ENCODE assay signal across 1 cellular context in the genomic region with DNA sequence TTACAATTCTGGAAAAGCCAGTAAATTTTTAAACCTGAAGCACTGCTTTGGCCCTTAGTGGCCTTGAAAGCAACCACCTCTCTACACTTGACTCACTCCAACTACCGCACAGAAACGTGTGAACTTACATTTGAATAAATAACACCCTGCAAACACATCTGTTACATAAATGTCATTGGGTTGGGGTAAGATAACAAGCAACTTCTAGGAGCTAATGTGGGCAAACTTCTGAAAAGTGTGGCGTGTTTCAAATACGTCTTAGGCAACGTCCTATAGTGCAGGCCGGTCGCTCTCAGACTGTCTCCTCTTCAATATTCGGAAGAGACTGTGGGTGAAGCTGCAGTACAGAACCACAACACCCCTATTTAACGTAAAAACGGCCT.
A peak's percentile ranks its signal among the peaks of the same experiment; 100 is the strongest.
TF ChIP-seq lines count a peak whose summit lies in the region.

No MANE protein-coding gene starts in this region.

TF ChIP-seq in HepG2, 621 proteins besides CTCF, POLR2A, EP300 and RAD21 (continued from another document):
- TF ChIP-seq HIC2 (CRISPR knock-in tag; IDR thresholded peaks at IDR 0.05; ENCODE audit: low read depth) (0 out of 2 replicates have a peak, but pooled peaks have one; percentile 19), ZNF354B (CRISPR knock-in tag; IDR thresholded peaks at IDR 0.05) (0 out of 2 replicates have a peak, but pooled peaks have one; percentile 32), PAX8 (CRISPR knock-in tag; IDR thresholded peaks at IDR 0.05; ENCODE audit: borderline replicate concordance) (no peak), HOXA7 (CRISPR knock-in tag; IDR thresholded peaks at IDR 0.05) (no peak), ASH2L (IDR thresholded peaks at IDR 0.05; ENCODE audit: insufficient read length, low read depth, low read length) (no peak), ZNF577 (CRISPR knock-in tag; IDR thresholded peaks at IDR 0.05; ENCODE audit: borderline replicate concordance, low read depth) (0 out of 2 replicates have a peak, but pooled peaks have one; percentile 20), U2AF1 (optimal IDR thresholded peaks at IDR 0.05; ENCODE audit: low read depth, low read length) (no peak), PRDM15 (CRISPR knock-in tag; IDR thresholded peaks at IDR 0.05) (no peak), TGIF2 (CRISPR knock-in tag; IDR thresholded peaks at IDR 0.05) (peak; percentile 27; the same call in 1 of the 2 replicates), GTF3A (CRISPR knock-in tag; conservative IDR thresholded peaks at IDR 0.05) (no peak), GTF2F1 (IDR thresholded peaks at IDR 0.05; ENCODE audit: low read length) (no peak), ZNF280D (CRISPR knock-in tag; IDR thresholded peaks at IDR 0.05) (0 out of 2 replicates have a peak, but pooled peaks have one; percentile 2), ZNF160 (CRISPR knock-in tag; IDR thresholded peaks at IDR 0.05) (no peak)
- TF ChIP-seq, protein P1, sequence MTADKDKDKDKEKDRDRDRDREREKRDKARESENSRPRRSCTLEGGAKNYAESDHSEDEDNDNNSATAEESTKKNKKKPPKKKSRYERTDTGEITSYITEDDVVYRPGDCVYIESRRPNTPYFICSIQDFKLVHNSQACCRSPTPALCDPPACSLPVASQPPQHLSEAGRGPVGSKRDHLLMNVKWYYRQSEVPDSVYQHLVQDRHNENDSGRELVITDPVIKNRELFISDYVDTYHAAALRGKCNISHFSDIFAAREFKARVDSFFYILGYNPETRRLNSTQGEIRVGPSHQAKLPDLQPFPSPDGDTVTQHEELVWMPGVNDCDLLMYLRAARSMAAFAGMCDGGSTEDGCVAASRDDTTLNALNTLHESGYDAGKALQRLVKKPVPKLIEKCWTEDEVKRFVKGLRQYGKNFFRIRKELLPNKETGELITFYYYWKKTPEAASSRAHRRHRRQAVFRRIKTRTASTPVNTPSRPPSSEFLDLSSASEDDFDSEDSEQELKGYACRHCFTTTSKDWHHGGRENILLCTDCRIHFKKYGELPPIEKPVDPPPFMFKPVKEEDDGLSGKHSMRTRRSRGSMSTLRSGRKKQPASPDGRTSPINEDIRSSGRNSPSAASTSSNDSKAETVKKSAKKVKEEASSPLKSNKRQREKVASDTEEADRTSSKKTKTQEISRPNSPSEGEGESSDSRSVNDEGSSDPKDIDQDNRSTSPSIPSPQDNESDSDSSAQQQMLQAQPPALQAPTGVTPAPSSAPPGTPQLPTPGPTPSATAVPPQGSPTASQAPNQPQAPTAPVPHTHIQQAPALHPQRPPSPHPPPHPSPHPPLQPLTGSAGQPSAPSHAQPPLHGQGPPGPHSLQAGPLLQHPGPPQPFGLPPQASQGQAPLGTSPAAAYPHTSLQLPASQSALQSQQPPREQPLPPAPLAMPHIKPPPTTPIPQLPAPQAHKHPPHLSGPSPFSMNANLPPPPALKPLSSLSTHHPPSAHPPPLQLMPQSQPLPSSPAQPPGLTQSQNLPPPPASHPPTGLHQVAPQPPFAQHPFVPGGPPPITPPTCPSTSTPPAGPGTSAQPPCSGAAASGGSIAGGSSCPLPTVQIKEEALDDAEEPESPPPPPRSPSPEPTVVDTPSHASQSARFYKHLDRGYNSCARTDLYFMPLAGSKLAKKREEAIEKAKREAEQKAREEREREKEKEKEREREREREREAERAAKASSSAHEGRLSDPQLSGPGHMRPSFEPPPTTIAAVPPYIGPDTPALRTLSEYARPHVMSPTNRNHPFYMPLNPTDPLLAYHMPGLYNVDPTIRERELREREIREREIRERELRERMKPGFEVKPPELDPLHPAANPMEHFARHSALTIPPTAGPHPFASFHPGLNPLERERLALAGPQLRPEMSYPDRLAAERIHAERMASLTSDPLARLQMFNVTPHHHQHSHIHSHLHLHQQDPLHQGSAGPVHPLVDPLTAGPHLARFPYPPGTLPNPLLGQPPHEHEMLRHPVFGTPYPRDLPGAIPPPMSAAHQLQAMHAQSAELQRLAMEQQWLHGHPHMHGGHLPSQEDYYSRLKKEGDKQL (CRISPR knock-in tag; IDR thresholded peaks at IDR 0.05; ENCODE audit: low read depth), result no peak
- TF ChIP-seq, protein P2, sequence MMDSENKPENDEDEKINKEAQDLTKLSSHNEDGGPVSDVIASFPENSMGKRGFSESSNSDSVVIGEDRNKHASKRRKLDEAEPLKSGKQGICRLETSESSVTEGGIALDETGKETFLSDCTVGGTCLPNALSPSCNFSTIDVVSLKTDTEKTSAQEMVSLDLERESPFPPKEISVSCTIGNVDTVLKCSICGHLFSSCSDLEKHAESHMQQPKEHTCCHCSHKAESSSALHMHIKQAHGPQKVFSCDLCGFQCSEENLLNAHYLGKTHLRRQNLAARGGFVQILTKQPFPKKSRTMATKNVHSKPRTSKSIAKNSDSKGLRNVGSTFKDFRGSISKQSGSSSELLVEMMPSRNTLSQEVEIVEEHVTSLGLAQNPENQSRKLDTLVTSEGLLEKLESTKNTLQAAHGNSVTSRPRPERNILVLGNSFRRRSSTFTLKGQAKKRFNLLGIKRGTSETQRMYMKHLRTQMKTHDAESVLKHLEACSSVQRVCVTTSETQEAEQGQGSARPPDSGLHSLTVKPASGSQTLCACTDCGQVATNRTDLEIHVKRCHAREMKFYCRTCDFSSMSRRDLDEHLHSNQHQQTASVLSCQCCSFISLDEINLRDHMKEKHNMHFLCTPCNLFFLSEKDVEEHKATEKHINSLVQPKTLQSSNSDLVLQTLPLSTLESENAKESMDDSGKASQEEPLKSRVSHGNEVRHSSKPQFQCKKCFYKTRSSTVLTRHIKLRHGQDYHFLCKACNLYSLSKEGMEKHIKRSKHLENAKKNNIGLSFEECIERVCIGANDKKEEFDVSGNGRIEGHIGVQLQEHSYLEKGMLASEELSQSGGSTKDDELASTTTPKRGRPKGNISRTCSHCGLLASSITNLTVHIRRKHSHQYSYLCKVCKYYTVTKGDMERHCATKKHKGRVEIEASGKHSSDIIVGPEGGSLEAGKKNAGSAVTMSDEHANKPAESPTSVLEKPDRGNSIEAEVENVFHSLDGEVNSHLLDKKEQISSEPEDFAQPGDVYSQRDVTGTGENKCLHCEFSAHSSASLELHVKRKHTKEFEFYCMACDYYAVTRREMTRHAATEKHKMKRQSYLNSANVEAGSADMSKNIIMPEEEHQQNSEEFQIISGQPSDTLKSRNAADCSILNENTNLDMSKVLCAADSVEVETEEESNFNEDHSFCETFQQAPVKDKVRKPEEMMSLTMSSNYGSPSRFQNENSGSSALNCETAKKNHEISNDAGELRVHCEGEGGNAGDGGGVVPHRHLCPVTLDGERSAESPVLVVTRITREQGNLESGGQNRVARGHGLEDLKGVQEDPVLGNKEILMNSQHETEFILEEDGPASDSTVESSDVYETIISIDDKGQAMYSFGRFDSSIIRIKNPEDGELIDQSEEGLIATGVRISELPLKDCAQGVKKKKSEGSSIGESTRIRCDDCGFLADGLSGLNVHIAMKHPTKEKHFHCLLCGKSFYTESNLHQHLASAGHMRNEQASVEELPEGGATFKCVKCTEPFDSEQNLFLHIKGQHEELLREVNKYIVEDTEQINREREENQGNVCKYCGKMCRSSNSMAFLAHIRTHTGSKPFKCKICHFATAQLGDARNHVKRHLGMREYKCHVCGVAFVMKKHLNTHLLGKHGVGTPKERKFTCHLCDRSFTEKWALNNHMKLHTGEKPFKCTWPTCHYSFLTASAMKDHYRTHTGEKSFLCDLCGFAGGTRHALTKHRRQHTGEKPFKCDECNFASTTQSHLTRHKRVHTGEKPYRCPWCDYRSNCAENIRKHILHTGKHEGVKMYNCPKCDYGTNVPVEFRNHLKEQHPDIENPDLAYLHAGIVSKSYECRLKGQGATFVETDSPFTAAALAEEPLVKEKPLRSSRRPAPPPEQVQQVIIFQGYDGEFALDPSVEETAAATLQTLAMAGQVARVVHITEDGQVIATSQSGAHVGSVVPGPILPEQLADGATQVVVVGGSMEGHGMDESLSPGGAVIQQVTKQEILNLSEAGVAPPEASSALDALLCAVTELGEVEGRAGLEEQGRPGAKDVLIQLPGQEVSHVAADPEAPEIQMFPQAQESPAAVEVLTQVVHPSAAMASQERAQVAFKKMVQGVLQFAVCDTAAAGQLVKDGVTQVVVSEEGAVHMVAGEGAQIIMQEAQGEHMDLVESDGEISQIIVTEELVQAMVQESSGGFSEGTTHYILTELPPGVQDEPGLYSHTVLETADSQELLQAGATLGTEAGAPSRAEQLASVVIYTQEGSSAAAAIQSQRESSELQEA (CRISPR knock-in tag; IDR thresholded peaks at IDR 0.05; ENCODE audit: not compliant biosample characterization), result no peak
TF ChIP-seq in HepG2: peak in this region for 6.
